In genomic region chr14:60251877-60252276, GRCh38 we compare ENCODE assay signal across 9 cellular contexts. TPM values are rescaled to one million over a fixed set of nuclear protein-coding genes. Genes with fewer than 3 reads are reported as not detected.
DNase-seq lines count a peak whose midpoint lies in the region; ATAC-seq and TF ChIP-seq lines count a peak whose summit lies in the region.
"Had no signal": no experiment of that assay in that cellular context is flagged by ENCODE, and none has a peak within 500 bp of the region (broad histone marks: within the 10 kb centered on the region; RNA-seq: fewer than 3 reads in every experiment).

No MANE protein-coding gene starts in this region.

- H4K5ac ChIP-seq in mesendoderm (ENCODE audit: low read length), result no peak overlapping the region

- no peak overlapping the region for H2BK15ac ChIP-seq in mesendoderm (replicated peaks; ENCODE audit: low read depth)

- no peak overlapping the region for H4K8ac ChIP-seq in mesendoderm (ENCODE audit: low read depth, low read length)

- peaks cover 3% of the 10 kb centered on the region for H3K79me1 ChIP-seq in mesendoderm (ENCODE audit: low read length)

- H3K4me1 ChIP-seq in left ventricle myocardium inferior (peaks cover 75% of the 10 kb centered on the region), adipocyte (ENCODE audit: control insufficient read depth, insufficient read depth, low read length) (peaks cover 33% of the 10 kb centered on the region), mesendoderm (ENCODE audit: control insufficient read depth, low read depth, low read length) (peaks cover 2% of the 10 kb centered on the region), aorta (ENCODE audit: control insufficient read depth in 1 of 2, insufficient read depth in 2 of 2, low read length in 2 of 2) (peaks cover 3 to 7% of the 10 kb centered on the region in 2 donors)

- DNase-seq in left ventricle myocardium inferior (no peak), left ventricle myocardium superior (no peak), adipocyte (ENCODE audit: low read depth) (no peak), mesendoderm (no peak), aorta (no peak), C1 segment of cervical spinal cord (lab: John Stamatoyannopoulos, UW) (no peak), nucleus accumbens (lab: John Stamatoyannopoulos, UW) (no peak)
- DNase-seq: activated CD8-positive, alpha-beta memory T cell treated with anti-CD3 and anti-CD28 coated beads, Interleukin-2, amount 10 ng/mL, durations not matched to agents 7 days and 5 days had no signal

- H3K27me3 ChIP-seq in left ventricle myocardium inferior (ENCODE audit: low read depth) (no peaks in the 10 kb centered on the region), adipocyte (replicated peaks; ENCODE audit: control insufficient read depth, insufficient read depth, low read length) (no peaks in the 10 kb centered on the region), mesendoderm (ENCODE audit: insufficient read depth, low read length, poor library complexity) (no peaks in the 10 kb centered on the region), aorta (ENCODE audit: control insufficient read depth in 1 of 2, insufficient read depth in 2 of 2, low read length in 1 of 2) (no peaks in the 10 kb centered on the region)

- no peak overlapping the region for H2AK5ac ChIP-seq in mesendoderm (ENCODE audit: low read length)

- no peak overlapping the region for H3K18ac ChIP-seq in mesendoderm (ENCODE audit: low read length)

- TF ChIP-seq CTCF in left ventricle myocardium inferior (IDR thresholded peaks at IDR 0.05; ENCODE audit: borderline replicate concordance), result no peak

- H2BK5ac ChIP-seq in mesendoderm (ENCODE audit: low read length), result no peak overlapping the region

- no peak for ATAC-seq in left ventricle myocardium superior
- ATAC-seq in aorta (ENCODE audit: low FRiP score), result no peak
- ATAC-seq in HG03108 (IDR thresholded peaks at IDR 0.05; ENCODE audit: unreplicated experiment), result no peak
- ATAC-seq: activated CD8-positive, alpha-beta memory T cell treated with anti-CD3 and anti-CD28 coated beads, Interleukin-2, amount 10 ng/mL, durations not matched to agents 7 days and 5 days had no signal

- H3K9me3 ChIP-seq in left ventricle myocardium inferior (replicated peaks) (no peaks in the 10 kb centered on the region), adipocyte (ENCODE audit: control insufficient read depth, low read length) (no peaks in the 10 kb centered on the region), aorta (ENCODE audit: control insufficient read depth, low read length) (no peaks in the 10 kb centered on the region)

- H3K56ac ChIP-seq in mesendoderm (ENCODE audit: low read length), result no peak overlapping the region

- no peak overlapping the region for H3K4me2 ChIP-seq in mesendoderm (ENCODE audit: low read length)

- H3K9ac ChIP-seq in adipocyte (ENCODE audit: low read length) (peak overlapping the region; percentile 90), mesendoderm (ENCODE audit: low read length) (no peak overlapping the region)

- intact Hi-C loops in left ventricle myocardium inferior (cut with micrococcal nuclease), result no loop called here
- intact Hi-C loops in left ventricle myocardium superior (cut with micrococcal nuclease), result no loop called here
- intact Hi-C loops in aorta (cut with DNase I), result loop anchor here in 1 of 2 donors (5.0 to 10.0 kb wide), 2 partner anchors 85 to 723 kb away; partner anchors contain the start of gene DHRS7

- H3K4me3 ChIP-seq in left ventricle myocardium inferior (peak overlapping the region; percentile 90), adipocyte (ENCODE audit: low read length) (peak overlapping the region; percentile 96), mesendoderm (ENCODE audit: low read length) (no peak overlapping the region), aorta (ENCODE audit: low read length in 2 of 2) (peak overlapping the region; percentile 34 to 45)

- H3K36me3 ChIP-seq in left ventricle myocardium inferior (no peaks in the 10 kb centered on the region), adipocyte (ENCODE audit: control insufficient read depth, insufficient read depth, low read length, severe bottlenecking) (no peaks in the 10 kb centered on the region), mesendoderm (ENCODE audit: control insufficient read depth, insufficient read depth, low read length) (no peaks in the 10 kb centered on the region), aorta (ENCODE audit: control insufficient read depth in 1 of 2, insufficient read depth in 2 of 2, low read length in 1 of 2) (no peaks in the 10 kb centered on the region)

- H2BK120ac ChIP-seq in mesendoderm (ENCODE audit: low read depth, low read length), result no peak overlapping the region

- peak overlapping the region; percentile 31 for H3K23ac ChIP-seq in mesendoderm (ENCODE audit: low read length)

- H3K27ac ChIP-seq in left ventricle myocardium inferior (replicated peaks), result peak overlapping the region; percentile 99
- no peak overlapping the region for H3K27ac ChIP-seq in mesendoderm (ENCODE audit: low read depth, low read length)
- H3K27ac ChIP-seq in aorta (ENCODE audit: low read depth in 1 of 2, low read length in 2 of 2), result no peak overlapping the region

- peaks cover 37% of the 10 kb centered on the region for H3K79me2 ChIP-seq in mesendoderm (ENCODE audit: control insufficient read depth, insufficient read depth, low read length)

- H3K4ac ChIP-seq in mesendoderm (ENCODE audit: low read depth, low read length), result no peak overlapping the region

- WGBS in mesendoderm (ENCODE audit: extremely low coverage, insufficient coverage, low lambda C conversion rate), result no CpG with 5 or more reads among the region's 1 CpG
- 83 to 91% methylated on average over 1 of the region's 1 CpG for WGBS in aorta, 2 donors

RNA-seq across cellular contexts. Expression of gene PPM1A, which starts 2.9 kb away (rescaled TPM):
- 98.8 TPM for total RNA-seq in left ventricle myocardium inferior
- total RNA-seq in left ventricle myocardium superior, result 117 TPM
- polyA plus RNA-seq in mesendoderm (2013, experiment 1 of 2), result 34.3 TPM
- polyA plus RNA-seq in mesendoderm (2013, experiment 2 of 2), result 35.4 TPM
- 10 to 100 TPM; 61.8 to 63.7 TPM for total RNA-seq in aorta
- polyA plus RNA-seq in aorta, result 10 to 100 TPM; 26.4 to 42.2 TPM
